Comparison of ENCODE assay signal across 16 cellular contexts in genomic region chr1:41592451-41593125, GRCh38.
DNase-seq lines count a peak whose midpoint lies in the region; ATAC-seq and TF ChIP-seq lines count a peak whose summit lies in the region.
"Had no signal": no experiment of that assay in that cellular context is flagged by ENCODE, and none has a peak within 500 bp of the region (broad histone marks: within the 10 kb centered on the region; RNA-seq: fewer than 3 reads in every experiment).

No MANE protein-coding gene starts in this region.

- H3K79me2 ChIP-seq in Karpas-422 (ENCODE audit: low read length), result no peaks in the 10 kb centered on the region

- no peak overlapping the region for H2AFZ ChIP-seq in Karpas-422 (ENCODE audit: low read length)

- H3K27me3 Mint-ChIP-seq in activated naive CD4-positive, alpha-beta T cell treated with anti-CD3 and anti-CD28 coated beads for 36 hours (ENCODE audit: low read depth), result no peaks in the 10 kb centered on the region
- no peaks in the 10 kb centered on the region for H3K27me3 Mint-ChIP-seq in activated T-helper 17 cell treated with anti-CD3 and anti-CD28 coated beads, Interleukin-2, amount 50 U/mL, for 72 hours
- no peaks in the 10 kb centered on the region for H3K27me3 Mint-ChIP-seq in osteocyte (ENCODE audit: unreplicated experiment)
- H3K27me3 Mint-ChIP-seq in stimulated activated naive CD8-positive, alpha-beta T cell treated with anti-CD3 and anti-CD28 coated beads, Interleukin-15, amount 100 ng/mL, for 72 hours, result no peaks in the 10 kb centered on the region
- H3K27me3 Mint-ChIP-seq: B cell had no signal

- CTCF ChIA-PET in activated naive CD4-positive, alpha-beta T cell treated with anti-CD3 and anti-CD28 coated beads for 36 hours (lab: Charles Lee), result no interaction called here

- H3K36me3 ChIP-seq in Karpas-422 (ENCODE audit: insufficient read depth, low read length), result no peaks in the 10 kb centered on the region

- intact Hi-C loops in activated naive CD4-positive, alpha-beta T cell treated with anti-CD3 and anti-CD28 coated beads for 36 hours (cut with micrococcal nuclease), result no loop called here

- no peak overlapping the region for H3K4me3 ChIP-seq in Karpas-422 (ENCODE audit: low read length)
- H3K4me3 ChIP-seq: BLaER1 treated with 17β-estradiol and CSF1 and Interleukin-3, amounts not matched to agents 10 nM and 100 nM; GM12878 had no signal

- ATAC-seq in activated naive CD4-positive, alpha-beta T cell treated with anti-CD3 and anti-CD28 coated beads, Interleukin-2, amount 50 U/mL, for 72 hours, result no peak
- ATAC-seq in activated T-helper 17 cell treated with anti-CD3 and anti-CD28 coated beads, Interleukin-2, amount 50 U/mL, for 72 hours (replicated peaks), result no peak
- no peak for ATAC-seq in stimulated activated naive CD8-positive, alpha-beta T cell treated with anti-CD3 and anti-CD28 coated beads, Interleukin-15, amount 100 ng/mL, for 72 hours
- ATAC-seq: CD8-positive, alpha-beta T cell; GM12878 had no signal

- peak; percentile 1 for DNase-seq in activated naive CD4-positive, alpha-beta T cell treated with anti-CD3 and anti-CD28 coated beads for 36 hours
- no peak for DNase-seq in activated naive CD4-positive, alpha-beta T cell treated with anti-CD3 and anti-CD28 coated beads, Interleukin-2, amount 50 U/mL, for 72 hours (ENCODE audit: low spot score in 2 of 2)
- DNase-seq in osteocyte (ENCODE audit: extremely low spot score, unreplicated experiment), result peak; percentile 63
- no peak for DNase-seq in Karpas-422
- DNase-seq in DMS 273 treated with DMSO at 0.1 percent for 48 hours (lab: John Stamatoyannopoulos, UW), result no peak
- DNase-seq in stimulated activated naive CD8-positive, alpha-beta T cell treated with anti-CD3 and anti-CD28 coated beads, Interleukin-15, amount 100 ng/mL, for 72 hours, result no peak
- DNase-seq: Calu3; CD8-positive, alpha-beta T cell; DMS53; DND-41; EL; H9 had no signal

- no peaks in the 10 kb centered on the region for H3K27me3 ChIP-seq in Karpas-422 (ENCODE audit: low read length)
- H3K27me3 ChIP-seq: BLaER1 treated with 17β-estradiol and CSF1 and Interleukin-3, amounts not matched to agents 10 nM and 100 nM had no signal

- no peak overlapping the region for H3K9ac ChIP-seq in Karpas-422 (ENCODE audit: low read length)
- H3K9ac ChIP-seq: BLaER1 treated with 17β-estradiol and CSF1 and Interleukin-3, amounts not matched to agents 10 nM and 100 nM had no signal

- peaks cover 28% of the 10 kb centered on the region for H3K4me1 Mint-ChIP-seq in activated naive CD4-positive, alpha-beta T cell treated with anti-CD3 and anti-CD28 coated beads for 36 hours (ENCODE audit: low read depth)
- H3K4me1 Mint-ChIP-seq in activated T-helper 17 cell treated with anti-CD3 and anti-CD28 coated beads, Interleukin-2, amount 50 U/mL, for 72 hours, result peaks cover 18% of the 10 kb centered on the region
- no peaks in the 10 kb centered on the region for H3K4me1 Mint-ChIP-seq in osteocyte (ENCODE audit: unreplicated experiment)
- H3K4me1 Mint-ChIP-seq in stimulated activated naive CD8-positive, alpha-beta T cell treated with anti-CD3 and anti-CD28 coated beads, Interleukin-15, amount 100 ng/mL, for 72 hours, result peaks cover 29% of the 10 kb centered on the region
- H3K4me1 Mint-ChIP-seq: B cell, H9 had no signal

- H3K27ac Mint-ChIP-seq in activated naive CD4-positive, alpha-beta T cell treated with anti-CD3 and anti-CD28 coated beads for 36 hours, result no peak overlapping the region
- peak overlapping the region in 1 of 2 donors; percentile 47 for H3K27ac Mint-ChIP-seq in activated naive CD4-positive, alpha-beta T cell treated with anti-CD3 and anti-CD28 coated beads, Interleukin-2, amount 50 U/mL, for 72 hours
- peak overlapping the region; percentile 69 for H3K27ac Mint-ChIP-seq in activated T-helper 17 cell treated with anti-CD3 and anti-CD28 coated beads, Interleukin-2, amount 50 U/mL, for 72 hours
- no peak overlapping the region for H3K27ac Mint-ChIP-seq in osteocyte (ENCODE audit: unreplicated experiment)
- no peak overlapping the region for H3K27ac Mint-ChIP-seq in stimulated activated naive CD8-positive, alpha-beta T cell treated with anti-CD3 and anti-CD28 coated beads, Interleukin-15, amount 100 ng/mL, for 72 hours
- H3K27ac Mint-ChIP-seq: CD8-positive, alpha-beta T cell had no signal

- no peaks in the 10 kb centered on the region for H3K4me1 ChIP-seq in Karpas-422 (ENCODE audit: low read length)
- H3K4me1 ChIP-seq: BLaER1 treated with 17β-estradiol and CSF1 and Interleukin-3, amounts not matched to agents 10 nM and 100 nM had no signal

- no peaks in the 10 kb centered on the region for H3K9me3 ChIP-seq in Karpas-422 (ENCODE audit: low read length)

- H3K27ac ChIP-seq in Karpas-422 (ENCODE audit: low read length), result no peak overlapping the region
- H3K27ac ChIP-seq: BLaER1 treated with 17β-estradiol and CSF1 and Interleukin-3, amounts not matched to agents 10 nM and 100 nM had no signal

- TF ChIP-seq CTCF in osteocyte (IDR thresholded peaks at IDR 0.05), result no peak

- H3K9me2 ChIP-seq in Karpas-422 (replicated peaks; ENCODE audit: insufficient read depth, low read length), result no peaks in the 10 kb centered on the region

- H3K4me2 ChIP-seq in Karpas-422 (ENCODE audit: low read depth, low read length, poor library complexity, severe bottlenecking), result no peak overlapping the region
- H3K4me2 ChIP-seq: BLaER1 treated with 17β-estradiol and CSF1 and Interleukin-3, amounts not matched to agents 10 nM and 100 nM had no signal

- H3K9me3 Mint-ChIP-seq in activated naive CD4-positive, alpha-beta T cell treated with anti-CD3 and anti-CD28 coated beads for 36 hours, result no peaks in the 10 kb centered on the region
- no peaks in the 10 kb centered on the region for H3K9me3 Mint-ChIP-seq in activated naive CD4-positive, alpha-beta T cell treated with anti-CD3 and anti-CD28 coated beads, Interleukin-2, amount 50 U/mL, for 72 hours
- no peaks in the 10 kb centered on the region for H3K9me3 Mint-ChIP-seq in activated T-helper 17 cell treated with anti-CD3 and anti-CD28 coated beads, Interleukin-2, amount 50 U/mL, for 72 hours
- peaks cover 5% of the 10 kb centered on the region for H3K9me3 Mint-ChIP-seq in osteocyte (ENCODE audit: unreplicated experiment)
- H3K9me3 Mint-ChIP-seq in stimulated activated naive CD8-positive, alpha-beta T cell treated with anti-CD3 and anti-CD28 coated beads, Interleukin-15, amount 100 ng/mL, for 72 hours, result no peaks in the 10 kb centered on the region
- H3K9me3 Mint-ChIP-seq: CD8-positive, alpha-beta T cell; H9 had no signal

- peaks cover 35% of the 10 kb centered on the region for H3K36me3 Mint-ChIP-seq in activated naive CD4-positive, alpha-beta T cell treated with anti-CD3 and anti-CD28 coated beads for 36 hours (ENCODE audit: low read depth)
- peaks cover 19 to 36% of the 10 kb centered on the region in 2 donors for H3K36me3 Mint-ChIP-seq in activated naive CD4-positive, alpha-beta T cell treated with anti-CD3 and anti-CD28 coated beads, Interleukin-2, amount 50 U/mL, for 72 hours
- H3K36me3 Mint-ChIP-seq in activated T-helper 17 cell treated with anti-CD3 and anti-CD28 coated beads, Interleukin-2, amount 50 U/mL, for 72 hours (ENCODE audit: low read depth), result peaks cover 64% of the 10 kb centered on the region
- H3K36me3 Mint-ChIP-seq in osteocyte (ENCODE audit: unreplicated experiment), result no peaks in the 10 kb centered on the region
- H3K36me3 Mint-ChIP-seq: CD8-positive, alpha-beta T cell had no signal

- H3K4me3 Mint-ChIP-seq in activated naive CD4-positive, alpha-beta T cell treated with anti-CD3 and anti-CD28 coated beads for 36 hours, result no peak overlapping the region
- no peak overlapping the region for H3K4me3 Mint-ChIP-seq in activated T-helper 17 cell treated with anti-CD3 and anti-CD28 coated beads, Interleukin-2, amount 50 U/mL, for 72 hours
- H3K4me3 Mint-ChIP-seq in osteocyte (ENCODE audit: unreplicated experiment), result no peak overlapping the region
- no peak overlapping the region for H3K4me3 Mint-ChIP-seq in stimulated activated naive CD8-positive, alpha-beta T cell treated with anti-CD3 and anti-CD28 coated beads, Interleukin-15, amount 100 ng/mL, for 72 hours
- H3K4me3 Mint-ChIP-seq: B cell; CD8-positive, alpha-beta T cell; H9 had no signal

- H4K20me1 ChIP-seq in Karpas-422 (ENCODE audit: insufficient read depth, low read depth, low read length), result no peaks in the 10 kb centered on the region

Comparison
In these comparisons a context has a peak if more than half of its experiments do, and no peak if none do; other contexts are left out.
1. DNase-seq: peak in activated naive CD4-positive, alpha-beta T cell treated with anti-CD3 and anti-CD28 coated beads for 36 hours (single experiment) and osteocyte (single experiment); none in activated naive CD4-positive, alpha-beta T cell treated with anti-CD3 and anti-CD28 coated beads, Interleukin-2, amount 50 U/mL, for 72 hours (0 of 2), Karpas-422 (single experiment), DMS 273 treated with DMSO at 0.1 percent for 48 hours (single experiment) and stimulated activated naive CD8-positive, alpha-beta T cell treated with anti-CD3 and anti-CD28 coated beads, Interleukin-15, amount 100 ng/mL, for 72 hours (0 of 2).